ENCODE assay signal across 19 cellular contexts in the genomic region with DNA sequence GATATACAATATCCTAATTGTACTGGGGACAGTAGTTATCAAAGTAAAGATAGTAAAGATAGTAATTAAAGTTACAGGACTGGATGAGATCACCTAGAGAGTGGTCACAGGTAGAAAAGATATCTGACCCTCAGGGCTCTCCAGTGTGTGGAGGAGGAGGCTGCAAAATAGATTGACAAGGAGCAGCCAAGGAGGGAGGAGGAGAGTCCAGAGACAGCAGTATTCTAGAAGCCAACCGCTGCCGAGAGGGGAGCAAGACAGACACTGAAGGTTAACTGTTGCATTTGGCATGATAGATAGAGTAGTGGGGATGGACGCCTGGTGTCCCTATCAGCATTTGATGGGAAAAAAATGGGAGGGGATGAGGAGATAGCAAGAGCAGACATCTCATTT. TPM values are rescaled to one million over a fixed set of nuclear protein-coding genes. Genes with fewer than 3 reads are reported as not detected.
A peak's percentile ranks its signal among the peaks of the same experiment; 100 is the strongest.
DNase-seq lines count a peak whose midpoint lies in the region; ATAC-seq, FAIRE-seq and TF ChIP-seq lines count a peak whose summit lies in the region.
"Had no signal": no experiment of that assay in that cellular context is flagged by ENCODE, and none has a peak within 500 bp of the region (broad histone marks: within the 10 kb centered on the region; RNA-seq: fewer than 3 reads in every experiment).

No MANE protein-coding gene starts in this region.

- TF ChIP-seq CTCF in Calu3 (IDR thresholded peaks at IDR 0.05; ENCODE audit: unreplicated experiment) (no peak), HCT116 (IDR thresholded peaks at IDR 0.05 in 2 of 3, conservative IDR thresholded peaks at IDR 0.05 in 1 of 3; ENCODE audit: borderline replicate concordance in 1 of 3, insufficient read depth in 1 of 3, low read depth in 2 of 3, low read length in 2 of 3) (no peak), K562 (IDR thresholded peaks at IDR 0.05 in 2 of 3, conservative IDR thresholded peaks at IDR 0.05 in 1 of 3; ENCODE audit: insufficient read depth in 2 of 3, low read depth in 1 of 3, low read length in 3 of 3) (no peak), dorsolateral prefrontal cortex (IDR thresholded peaks at IDR 0.05 in 54 of 56, conservative IDR thresholded peaks at IDR 0.05 in 2 of 56; ENCODE audit: low read depth in 1 of 56, partially characterized antibody in 56 of 56) (no peak)

- H4K20me1 ChIP-seq in HCT116 (ENCODE audit: insufficient read depth): no peaks in the 10 kb centered on the region
- peaks cover 4% of the 10 kb centered on the region; the same call in 1 of the 2 replicates for H4K20me1 ChIP-seq in K562 (replicated peaks; ENCODE audit: control insufficient read depth, insufficient read depth, low read length)
- H4K20me1 ChIP-seq: BLaER1 had no signal

- no peak overlapping the region for H3K4me3 Mint-ChIP-seq in Calu3 (ENCODE audit: low read depth, unreplicated experiment)
- H3K4me3 Mint-ChIP-seq: CD8-positive, alpha-beta memory T cell had no signal

- POLR2A ChIA-PET in HCT116 (lab: Charles Lee): interaction anchor here (1.1 kb wide), 1 partner anchor 63 kb away, joined by 3 read pairs; no protein-coding TSS in a partner anchor
- POLR2A ChIA-PET in K562 (lab: Yijun Ruan, JAX): interaction anchor here (0.6 kb wide), 1 partner anchor 826 kb away, joined by 3 read pairs; no protein-coding TSS in a partner anchor

- peak overlapping the region; percentile 49 for H3K4me2 ChIP-seq in HCT116 (ENCODE audit: low read length)
- no peak overlapping the region for H3K4me2 ChIP-seq in K562 (ENCODE audit: insufficient read depth, low read length)
- no peak overlapping the region for H3K4me2 ChIP-seq in mesenchymal stem cell (ENCODE audit: low read length, poor library complexity, severe bottlenecking)
- H3K4me2 ChIP-seq: BLaER1 had no signal

- H3K27ac Mint-ChIP-seq in Calu3 (ENCODE audit: unreplicated experiment): peak overlapping the region; percentile 19
- H3K27ac Mint-ChIP-seq: CD8-positive, alpha-beta memory T cell; IgD-negative memory B cell had no signal

- BruUV-seq in Calu3 (replicated peaks; lab: Mats Ljungman, UMichigan): no TSS peak
- no TSS peak for BruUV-seq in HCT116 (replicated peaks; lab: Mats Ljungman, UMichigan)
- BruUV-seq in K562 (replicated peaks; lab: Mats Ljungman, UMichigan): no TSS peak

- H3K4me3 ChIP-seq in HCT116 (replicated peaks in 1 of 2; ENCODE audit: low read depth in 1 of 2, low read length in 2 of 2) (no peak overlapping the region), K562 (no peak overlapping the region), mesenchymal stem cell (ENCODE audit: insufficient read depth in 1 of 2, low read depth in 1 of 2, low read length in 2 of 2) (no peak overlapping the region), dorsolateral prefrontal cortex (no peak overlapping the region)
- H3K4me3 ChIP-seq: BLaER1, SJSA1 had no signal

- H3K79me1 ChIP-seq in mesenchymal stem cell (replicated peaks; ENCODE audit: low read length, poor library complexity, severe bottlenecking): no peaks in the 10 kb centered on the region

- H3K9me2 ChIP-seq in HCT116 (ENCODE audit: insufficient read depth): no peaks in the 10 kb centered on the region

- peak overlapping the region; percentile 35 for H4K8ac ChIP-seq in mesenchymal stem cell (ENCODE audit: low read length)

- CTCF ChIA-PET in Calu3 (lab: Charles Lee) (interaction anchor here (1.2 kb wide), 1 partner anchor 9 kb away, joined by 3 read pairs; no protein-coding TSS in a partner anchor), HCT116 (lab: Charles Lee) (interaction anchor here (1.3 kb wide), 1 partner anchor 11 kb away, joined by 3 read pairs; no protein-coding TSS in a partner anchor), K562 (lab: Yijun Ruan, JAX; ENCODE audit: low intra/inter-chr PET ratio) (no interaction called here)

- H2BK5ac ChIP-seq in mesenchymal stem cell (ENCODE audit: low read depth, low read length, poor library complexity, severe bottlenecking): no peak overlapping the region

- 3% methylated on average over 3 of the region's 3 CpGs for WGBS in K562 (ENCODE audit: insufficient coverage, low coverage, missing lambda C conversion rate)
- 87% methylated on average over 3 of the region's 3 CpGs for WGBS in mesenchymal stem cell

- no peaks in the 10 kb centered on the region for H3K9me3 Mint-ChIP-seq in Calu3 (ENCODE audit: low read depth, unreplicated experiment)
- H3K9me3 Mint-ChIP-seq: CD8-positive, alpha-beta memory T cell; IgD-negative memory B cell had no signal

- H3K4me1 ChIP-seq in HCT116 (ENCODE audit: control insufficient read depth in 1 of 2, insufficient read depth in 2 of 2, low read length in 2 of 2) (peaks cover 40 to 76% of the 10 kb centered on the region in 2 experiments), K562 (replicated peaks in 1 of 2; ENCODE audit: control insufficient read depth in 2 of 2, insufficient read depth in 2 of 2, low read length in 2 of 2) (peaks cover 0 to 11% of the 10 kb centered on the region in 2 experiments; a peak in 3 of 5 replicates), mesenchymal stem cell (ENCODE audit: control insufficient read depth, insufficient read depth, low read depth, low read length) (peaks cover 8% of the 10 kb centered on the region)
- H3K4me1 ChIP-seq: BLaER1 had no signal

- H2BK120ac ChIP-seq in mesenchymal stem cell (ENCODE audit: low read depth, low read length): peak overlapping the region; percentile 11

- ATAC-seq in HCT116 (peak; percentile 21; the same call in 1 of the 2 replicates), K562 (peak; percentile 37; the same call in 1 of the 3 replicates)
- ATAC-seq: Panc1 had no signal

- H3K36me3 Mint-ChIP-seq in Calu3 (ENCODE audit: insufficient read depth, unreplicated experiment): peaks cover 15% of the 10 kb centered on the region
- H3K36me3 Mint-ChIP-seq: IgD-negative memory B cell had no signal

- FAIRE-seq in K562 (lab: Jason Lieb, UNC): peak; percentile 46
- FAIRE-seq: H54 had no signal

- DNase-seq in Calu3 (no peak), HCT116 (ENCODE audit: low read depth, low spot score) (no peak), K562 (ENCODE audit: extremely low read depth in 1 of 4, low spot score in 3 of 4) (peak in 1 of 4 experiments; percentile 39), mesenchymal stem cell (no peak), NCI-H510A treated with DMSO at 0.1 percent for 48 hours (lab: John Stamatoyannopoulos, UW) (no peak), dorsolateral prefrontal cortex (no peak)
- no peak for DNase-seq in activated T-cell treated with anti-CD3 and anti-CD28 coated beads, Interleukin-2, amount 50 U/mL, for 1 hour
- DNase-seq: CD8-positive, alpha-beta memory T cell; DMS 273 treated with DMSO at 0.1 percent for 48 hours; MV-4-11; NCI-H1417 treated with DMSO at 0.1 percent for 48 hours; NCI-H2081 treated with DMSO at 0.1 percent for 48 hours; NCI-H2227 treated with DMSO at 0.1 percent for 48 hours; NCI-H748 treated with DMSO at 0.1 percent for 48 hours had no signal

- H3K27me3 Mint-ChIP-seq in Calu3 (ENCODE audit: unreplicated experiment): no peaks in the 10 kb centered on the region

- in situ Hi-C loops in K562 (cut with MboI): no loop called here

- H3K23ac ChIP-seq in mesenchymal stem cell (ENCODE audit: low read length in 2 of 2): no peak overlapping the region

- no peak for TF ChIP-seq RAD21 in HCT116 (IDR thresholded peaks at IDR 0.05; ENCODE audit: low read depth)
- no peak for TF ChIP-seq RAD21 in K562 (CRISPR knock-in tag; conservative IDR thresholded peaks at IDR 0.05 in 1 of 2, IDR thresholded peaks at IDR 0.05 in 1 of 2)

- no peaks in the 10 kb centered on the region for H3K9me1 ChIP-seq in K562 (ENCODE audit: control insufficient read depth, insufficient read depth, low read length)

- H3K9me3 ChIP-seq in HCT116 (ENCODE audit: control insufficient read depth in 1 of 2, insufficient read depth in 1 of 2, low read depth in 1 of 2, low read length in 2 of 2): no peaks in the 10 kb centered on the region
- H3K9me3 ChIP-seq in K562 (replicated peaks; ENCODE audit: control insufficient read depth, insufficient read depth, low read depth, low read length): no peaks in the 10 kb centered on the region; the same call in 1 of the 2 replicates
- no peaks in the 10 kb centered on the region for H3K9me3 ChIP-seq in mesenchymal stem cell (ENCODE audit: control insufficient read depth, low read length)
- H3K9me3 ChIP-seq: BLaER1, SJSA1 had no signal

- H4K91ac ChIP-seq in mesenchymal stem cell (ENCODE audit: low read length): peak overlapping the region; percentile 52

- peak overlapping the region in 1 of 2 experiments; percentile 4 for H3K4ac ChIP-seq in mesenchymal stem cell (ENCODE audit: low read depth in 1 of 2, low read length in 2 of 2)

- RAD21 ChIA-PET in HCT116 (lab: Charles Lee; ENCODE audit: low non-redundant PET in 1 of 2, low total read pairs in 2 of 2, uncharacterized antibody in 2 of 2, unreplicated experiment in 2 of 2): no interaction called here

- intact Hi-C loops in Calu3 (cut with micrococcal nuclease; ENCODE audit: unreplicated experiment): no loop called here
- intact Hi-C loops in HCT116 (cut with micrococcal nuclease): no loop called here
- intact Hi-C loops in K562 (cut with micrococcal nuclease): no loop called here
- intact Hi-C loops in dorsolateral prefrontal cortex (cut with DNase I): no loop called here

- H3K27ac ChIP-seq in HCT116 (ENCODE audit: low read depth, low read length): no peak overlapping the region
- no peak overlapping the region for H3K27ac ChIP-seq in K562 (ENCODE audit: extremely low read depth, low read depth, low read length)
- H3K27ac ChIP-seq in mesenchymal stem cell (ENCODE audit: low read length, poor library complexity, severe bottlenecking): no peak overlapping the region
- no peak overlapping the region for H3K27ac ChIP-seq in dorsolateral prefrontal cortex
- H3K27ac ChIP-seq: BLaER1, SJSA1 had no signal

- H3K18ac ChIP-seq in mesenchymal stem cell (ENCODE audit: low read depth in 1 of 2, low read length in 2 of 2): peak overlapping the region; percentile 8 to 40

- H2AK5ac ChIP-seq in mesenchymal stem cell (ENCODE audit: low read length, severe bottlenecking): no peak overlapping the region

- no peaks in the 10 kb centered on the region for H3K27me3 ChIP-seq in HCT116 (ENCODE audit: insufficient read depth, low read length)
- H3K27me3 ChIP-seq in K562 (ENCODE audit: control insufficient read depth in 2 of 2, insufficient read depth in 2 of 2, low read length in 2 of 2): peaks cover 3 to 13% of the 10 kb centered on the region in 2 experiments; a peak in 3 of 5 replicates
- H3K27me3 ChIP-seq in mesenchymal stem cell (ENCODE audit: control insufficient read depth in 1 of 2, insufficient read depth in 1 of 2, low read length in 2 of 2): no peaks in the 10 kb centered on the region
- H3K27me3 ChIP-seq in dorsolateral prefrontal cortex: no peaks in the 10 kb centered on the region
- H3K27me3 ChIP-seq: BLaER1, SJSA1 had no signal

- H3K4me1 Mint-ChIP-seq in Calu3 (ENCODE audit: low read depth, unreplicated experiment): peaks cover 59% of the 10 kb centered on the region
- H3K4me1 Mint-ChIP-seq: CD8-positive, alpha-beta memory T cell; IgD-negative memory B cell had no signal

- H3K79me2 ChIP-seq in HCT116 (ENCODE audit: insufficient read depth, low read length) (no peaks in the 10 kb centered on the region), K562 (ENCODE audit: control insufficient read depth, insufficient read depth, low read length) (no peaks in the 10 kb centered on the region)

- peak overlapping the region; percentile 3 for H3K9ac ChIP-seq in HCT116 (ENCODE audit: low read length)
- H3K9ac ChIP-seq in K562 (ENCODE audit: insufficient read depth in 1 of 2, low read depth in 2 of 2, low read length in 2 of 2): no peak overlapping the region
- no peak overlapping the region for H3K9ac ChIP-seq in mesenchymal stem cell (ENCODE audit: low read length)
- H3K9ac ChIP-seq: BLaER1 had no signal

- H2BK12ac ChIP-seq in mesenchymal stem cell (ENCODE audit: low read length in 2 of 2): peak overlapping the region; percentile 20 to 65

- no peak overlapping the region for H3K14ac ChIP-seq in mesenchymal stem cell (ENCODE audit: low read length in 2 of 2)

- no peak for TF ChIP-seq EP300 in K562 (IDR thresholded peaks at IDR 0.05; ENCODE audit: low read length)

- H2AFZ ChIP-seq in HCT116 (ENCODE audit: low read depth, low read length, poor library complexity, severe bottlenecking) (peak overlapping the region; percentile 60), K562 (ENCODE audit: low read depth, low read length) (no peak overlapping the region), mesenchymal stem cell (ENCODE audit: low read depth, low read length) (no peak overlapping the region)

- no peak overlapping the region for H2BK15ac ChIP-seq in mesenchymal stem cell (ENCODE audit: low read depth, poor library complexity, severe bottlenecking)

- H3K36me3 ChIP-seq in HCT116 (ENCODE audit: control insufficient read depth in 1 of 2, insufficient read depth in 2 of 2, low read length in 2 of 2) (no peaks in the 10 kb centered on the region), K562 (ENCODE audit: control insufficient read depth, insufficient read depth, low read length) (no peaks in the 10 kb centered on the region), mesenchymal stem cell (ENCODE audit: control insufficient read depth in 1 of 2, insufficient read depth in 2 of 2, low read depth in 1 of 2, low read length in 2 of 2) (no peaks in the 10 kb centered on the region)
- H3K36me3 ChIP-seq: BLaER1, SJSA1 had no signal

- TF ChIP-seq POLR2A in HCT116 (IDR thresholded peaks at IDR 0.05; ENCODE audit: borderline replicate concordance, extremely low read depth, insufficient read depth, insufficient read length) (no peak), K562 (conservative IDR thresholded peaks at IDR 0.05) (no peak)

RNA-seq across cellular contexts. Expression of gene F2RL1, which starts 17.0 kb away (rescaled TPM):
- total RNA-seq in Calu3 (2022) (122 and 147 TPM in 2 replicates), HCT116 (2021; ENCODE audit: unreplicated experiment) (119 TPM), K562 (2014; rRNA removed) (0.04 TPM in 1 of 2 replicates, not detected in the other), K562 (2014; rRNA removed; fragmentation: Illumina TruSeq; extraction: Trizol) (0.26 TPM in 1 of 2 replicates, not detected in the other), K562 (2015; rRNA removed; fragmentation: Illumina TruSeq; extraction: Trizol) (not detected in 2 replicates), K562 (2021) (0.22 and 0.27 TPM in 2 replicates), dorsolateral prefrontal cortex (1 to 10 TPM in 48 of 120 experiments, under 1 TPM in 70, not detected in 2; 0.16 to 2.2 (median 0.90) TPM)
- 125 and 128 TPM in 2 replicates for polyA plus RNA-seq in HCT116 (2012)
- 0.30 and 0.42 TPM in 2 replicates for total RNA-seq in K562 (2011; cell fraction: chromatin; rRNA removed; ENCODE audit: low replicate concordance)
- total RNA-seq in K562 (2011; cell fraction: nucleolus; rRNA removed): 0.50 and 1.2 TPM in 2 replicates
- total RNA-seq in K562 (2011; cell fraction: nucleoplasm; rRNA removed): 0.22 and 0.84 TPM in 2 replicates
- polyA plus RNA-seq in K562 (2011; rRNA removed) (0.39 and 0.50 TPM in 2 replicates), K562 (2014; fragmentation: Illumina TruSeq; extraction: Trizol) (0.03 and 0.04 TPM in 2 replicates), K562 (2014; fragmentation: Nextera tagmentation; extraction: Ambion mirVana) (not detected), K562 (2014; rRNA removed) (not detected in 2 replicates)
- 0.21 and 0.65 TPM in 2 replicates for polyA plus RNA-seq in K562 (2011; cell fraction: cytosol; rRNA removed)
- polyA plus RNA-seq in K562 (2011; cell fraction: nucleus; rRNA removed): 0.06 and 0.44 TPM in 2 replicates
- polyA plus RNA-seq in K562 (2012): 0.07 TPM in 1 of 2 replicates, not detected in the other
- 0.39 and 0.60 TPM in 2 replicates for polyA minus RNA-seq in K562 (2011; rRNA and poly(A)+ RNA removed)
- polyA minus RNA-seq in K562 (2011; cell fraction: cytosol; rRNA and poly(A)+ RNA removed): not detected in 2 replicates
- polyA minus RNA-seq in K562 (2011; cell fraction: nucleus; rRNA and poly(A)+ RNA removed): 0.13 TPM in 1 of 2 replicates, not detected in the other
- polyA plus RNA-seq in mesenchymal stem cell (2013, experiment 1 of 2): 51.1 TPM
- 51.8 TPM for polyA plus RNA-seq in mesenchymal stem cell (2013, experiment 2 of 2)

RNA-seq across cellular contexts. Expression of gene S100Z, which starts 48.0 kb away (rescaled TPM):
- total RNA-seq in Calu3 (2022) (not detected in 2 replicates), HCT116 (2021; ENCODE audit: unreplicated experiment) (not detected), K562 (2014; rRNA removed) (0.41 TPM in 1 of 2 replicates, not detected in the other), K562 (2014; rRNA removed; fragmentation: Illumina TruSeq; extraction: Trizol) (0.15 and 0.26 TPM in 2 replicates), K562 (2015; rRNA removed; fragmentation: Illumina TruSeq; extraction: Trizol) (not detected in 2 replicates), K562 (2021) (0.36 TPM in 1 of 2 replicates, not detected in the other), dorsolateral prefrontal cortex (1 to 10 TPM in 33 of 120 experiments, under 1 TPM in 54, not detected in 33; 0.29 to 3.7 (median 0.86) TPM)
- polyA plus RNA-seq in HCT116 (2012): not detected in 2 replicates
- 0.49 TPM in 1 of 2 replicates, not detected in the other for total RNA-seq in K562 (2011; cell fraction: chromatin; rRNA removed; ENCODE audit: low replicate concordance)
- total RNA-seq in K562 (2011; cell fraction: nucleolus; rRNA removed): not detected in 2 replicates
- 0.44 TPM in 1 of 2 replicates, not detected in the other for total RNA-seq in K562 (2011; cell fraction: nucleoplasm; rRNA removed)
- polyA plus RNA-seq in K562 (2011; rRNA removed) (0.19 TPM in 1 of 2 replicates, not detected in the other), K562 (2014; fragmentation: Illumina TruSeq; extraction: Trizol) (0.10 TPM in 1 of 2 replicates, not detected in the other), K562 (2014; fragmentation: Nextera tagmentation; extraction: Ambion mirVana) (under 1 TPM; 0.20 to 0.42 TPM), K562 (2014; rRNA removed) (not detected in 2 replicates)
- polyA plus RNA-seq in K562 (2011; cell fraction: cytosol; rRNA removed): 0.06 TPM in 1 of 2 replicates, not detected in the other
- polyA plus RNA-seq in K562 (2011; cell fraction: nucleus; rRNA removed): 0.21 and 0.29 TPM in 2 replicates
- 0.21 and 0.33 TPM in 2 replicates for polyA plus RNA-seq in K562 (2012)
- polyA minus RNA-seq in K562 (2011; rRNA and poly(A)+ RNA removed): not detected in 2 replicates
- not detected in 2 replicates for polyA minus RNA-seq in K562 (2011; cell fraction: cytosol; rRNA and poly(A)+ RNA removed)
- polyA minus RNA-seq in K562 (2011; cell fraction: nucleus; rRNA and poly(A)+ RNA removed): not detected in 2 replicates
- polyA plus RNA-seq in mesenchymal stem cell (2013, experiment 1 of 2): not detected
- not detected for polyA plus RNA-seq in mesenchymal stem cell (2013, experiment 2 of 2)
- polyA plus RNA-seq: CD8-positive, alpha-beta memory T cell had no signal

Comparison
In these comparisons a context has a peak if more than half of its experiments do, and no peak if none do; other contexts are left out.
1. RNA of gene F2RL1, which starts 17.0 kb away (total RNA-seq): 122 to 147 TPM in Calu3 and 119 TPM in HCT116 (single experiment); 0.16 to 2.2 TPM in dorsolateral prefrontal cortex and 0.04 to 1.2 TPM in K562; every median in the first group is over 10 times any median in the second.